Comparison of ENCODE assay signal across 10 cellular contexts in genomic region chr1:183267646-183268431, GRCh38.
A peak's percentile ranks its signal among the peaks of the same experiment; 100 is the strongest.
DNase-seq lines count a peak whose midpoint lies in the region; ATAC-seq and TF ChIP-seq lines count a peak whose summit lies in the region.
"Had no signal": no experiment of that assay in that cellular context is flagged by ENCODE, and none has a peak within 500 bp of the region (broad histone marks: within the 10 kb centered on the region; RNA-seq: fewer than 3 reads in every experiment).

No MANE protein-coding gene starts in this region.

- no peak overlapping the region for H3K4me3 ChIP-seq in fibroblast of pulmonary artery (replicated peaks; ENCODE audit: low read depth, low read length)
- no peak overlapping the region for H3K4me3 ChIP-seq in psoas muscle
- no peak overlapping the region for H3K4me3 ChIP-seq in BE2C (ENCODE audit: low read depth, low read length)

- no peaks in the 10 kb centered on the region for H3K9me3 ChIP-seq in psoas muscle
- no peaks in the 10 kb centered on the region for H3K9me3 ChIP-seq in BE2C

- intact Hi-C loops in psoas muscle (cut with DNase I): no loop called here

- TF ChIP-seq CTCF in fibroblast of pulmonary artery (IDR thresholded peaks at IDR 0.05; ENCODE audit: low read length, missing control alignments) (no peak), psoas muscle (IDR thresholded peaks at IDR 0.05) (no peak), BE2C (IDR thresholded peaks at IDR 0.05; ENCODE audit: low read depth, low read length) (no peak)

- no peaks in the 10 kb centered on the region for H3K36me3 ChIP-seq in psoas muscle (ENCODE audit: insufficient read depth in 1 of 2, low read depth in 1 of 2)
- no peaks in the 10 kb centered on the region; the same call in 1 of the 2 replicates for H3K36me3 ChIP-seq in BE2C

- H3K4me1 ChIP-seq in psoas muscle (no peaks in the 10 kb centered on the region), BE2C (peaks cover 16% of the 10 kb centered on the region)

- H3K27me3 ChIP-seq in psoas muscle (ENCODE audit: insufficient read depth in 3 of 3, low read length in 2 of 3): no peaks in the 10 kb centered on the region
- no peaks in the 10 kb centered on the region for H3K27me3 ChIP-seq in BE2C

- peak; percentile 97 for DNase-seq in EH (ENCODE audit: low read depth)
- peak; percentile 21 for DNase-seq in SK-N-DZ (ENCODE audit: low spot score)
- peak; percentile 97 for DNase-seq in fibroblast of pulmonary artery (ENCODE audit: low read depth)
- DNase-seq in psoas muscle: no peak
- no peak for DNase-seq in BE2C
- no peak for DNase-seq in GM19238 (ENCODE audit: insufficient read length, low spot score)
- DNase-seq in DMS 273 treated with DMSO at 0.1 percent for 48 hours (lab: John Stamatoyannopoulos, UW): no peak
- DNase-seq: activated T-cell treated with anti-CD3 and anti-CD28 coated beads, Interleukin-2, amount 50 U/mL, for 72 hours; kidney had no signal

- no peak overlapping the region for H3K27ac ChIP-seq in psoas muscle

- 63 to 70% (median 69%) methylated on average over 7 of the region's 7 CpGs for WGBS in psoas muscle, 3 donors

- ATAC-seq in psoas muscle (peak in 3 of 4 donors; percentile 65 to 76 (median 72)), GM18867 (IDR thresholded peaks at IDR 0.05; ENCODE audit: unreplicated experiment) (no peak)
- ATAC-seq: activated T-cell treated with anti-CD3 and anti-CD28 coated beads, Interleukin-2, amount 50 U/mL, for 72 hours had no signal

Comparison
In these comparisons a context has a peak if more than half of its experiments do, and no peak if none do; other contexts are left out.
1. DNase-seq: peak in EH (single experiment), SK-N-DZ (single experiment) and fibroblast of pulmonary artery (single experiment); none in psoas muscle (0 of 2), BE2C (single experiment), GM19238 (single experiment) and DMS 273 treated with DMSO at 0.1 percent for 48 hours (single experiment).